19 cellular contexts compared by ENCODE assay signal in genomic region chr13:109212630-109213029, GRCh38.
DNase-seq lines count a peak whose midpoint lies in the region; ATAC-seq lines count a peak whose summit lies in the region.
"Had no signal": no experiment of that assay in that cellular context is flagged by ENCODE, and none has a peak within 500 bp of the region (broad histone marks: within the 10 kb centered on the region; RNA-seq: fewer than 3 reads in every experiment).

No MANE protein-coding gene starts in this region.

- H3K9me3 ChIP-seq in SJSA1 (replicated peaks) (no peaks in the 10 kb centered on the region), neuronal stem cell (replicated peaks in 1 of 2; ENCODE audit: control insufficient read depth in 2 of 2, insufficient read depth in 1 of 2, low read depth in 1 of 2, low read length in 2 of 2) (no peaks in the 10 kb centered on the region)
- H3K9me3 ChIP-seq: HAP-1, tibial nerve had no signal

- H2BK15ac ChIP-seq in neuronal stem cell (ENCODE audit: low read length): no peak overlapping the region

- no peak overlapping the region for H3K23ac ChIP-seq in neuronal stem cell (ENCODE audit: low read depth, low read length, poor library complexity)

- H3K18ac ChIP-seq in neuronal stem cell (ENCODE audit: low read length): no peak overlapping the region

- H2AK5ac ChIP-seq in neuronal stem cell (ENCODE audit: low read depth, low read length): no peak overlapping the region

- no peaks in the 10 kb centered on the region for H3K27me3 ChIP-seq in SJSA1 (replicated peaks)
- no peaks in the 10 kb centered on the region for H3K27me3 ChIP-seq in neuronal stem cell (ENCODE audit: control insufficient read depth in 3 of 3, insufficient read depth in 3 of 3, low read depth in 1 of 3, low read length in 3 of 3)
- H3K27me3 ChIP-seq: tibial nerve had no signal

- H3K4me3 ChIP-seq in SJSA1 (no peak overlapping the region), neuronal stem cell (ENCODE audit: low read length in 2 of 2) (no peak overlapping the region)
- H3K4me3 ChIP-seq: coronary artery, HAP-1, skin epidermis, tibial nerve had no signal

- H2BK120ac ChIP-seq in neuronal stem cell (ENCODE audit: low read depth, low read length): no peak overlapping the region

- DNase-seq in SJSA1 (ENCODE audit: low read depth in 1 of 2, low spot score in 2 of 2): peak in 1 of 2 experiments; percentile 68
- no peak for DNase-seq in neuronal stem cell (ENCODE audit: low spot score)
- DNase-seq in NCI-H82 treated with DMSO at 0.1 percent for 48 hours (lab: John Stamatoyannopoulos, UW; ENCODE audit: unreplicated experiment): no peak
- no peak for DNase-seq in activated CD4-positive, alpha-beta T cell treated with anti-CD3 and anti-CD28 coated beads, Interleukin-2, amount 50 U/mL, for 48 hours
- no peak for DNase-seq in iPS-NIHi7 (ENCODE audit: extremely low spot score)
- no peak for DNase-seq in putamen (ENCODE audit: low spot score)
- DNase-seq: activated CD4-positive, alpha-beta T cell treated with anti-CD3 and anti-CD28 coated beads for 48 hours; activated CD8-positive, alpha-beta memory T cell treated with anti-CD3 and anti-CD28 coated beads, Interleukin-2, amount 50 U/mL, for 4 hours; activated effector memory CD4-positive, alpha-beta T cell treated with Interleukin-2 at 50 U/mL for 16 hours; mesenchymal stem cell; naive thymus-derived CD8-positive, alpha-beta T cell; NCI-H1105; stimulated activated naive CD8-positive, alpha-beta T cell treated with anti-CD3 and anti-CD28 coated beads, Interleukin-15, Interleukin-2, amounts not matched to agents 100 U/mL and 50 U/mL, for 24 hours had no signal

- no peak overlapping the region for H4K91ac ChIP-seq in neuronal stem cell (ENCODE audit: low read depth, low read length, poor library complexity)

- no peaks in the 10 kb centered on the region for H3K79me1 ChIP-seq in neuronal stem cell (ENCODE audit: low read depth, low read length)

- no peak overlapping the region for H2BK5ac ChIP-seq in neuronal stem cell (ENCODE audit: low read length)

- no peak overlapping the region for H4K8ac ChIP-seq in neuronal stem cell (ENCODE audit: low read depth, low read length)

- H3K9ac ChIP-seq in neuronal stem cell (ENCODE audit: low read depth, low read length, poor library complexity): no peak overlapping the region

- no peaks in the 10 kb centered on the region for H3K36me3 ChIP-seq in SJSA1
- no peaks in the 10 kb centered on the region for H3K36me3 ChIP-seq in neuronal stem cell (replicated peaks in 1 of 2; ENCODE audit: control insufficient read depth in 2 of 2, insufficient read depth in 2 of 2, low read length in 2 of 2)
- H3K36me3 ChIP-seq: HAP-1, tibial nerve had no signal

- H3K4me1 ChIP-seq in SJSA1 (replicated peaks) (peaks cover 30% of the 10 kb centered on the region), neuronal stem cell (ENCODE audit: control insufficient read depth in 2 of 2, insufficient read depth in 1 of 2, low read depth in 1 of 2, low read length in 2 of 2) (peaks cover 0 to 10% of the 10 kb centered on the region in 2 donors)
- H3K4me1 ChIP-seq: HAP-1 had no signal

- ATAC-seq in GM18870 (IDR thresholded peaks at IDR 0.05; ENCODE audit: unreplicated experiment) (peak; percentile 87), HG02798 (IDR thresholded peaks at IDR 0.05; ENCODE audit: poor library complexity, unreplicated experiment) (peak; percentile 80)
- ATAC-seq: naive thymus-derived CD8-positive, alpha-beta T cell; stimulated activated naive CD8-positive, alpha-beta T cell treated with anti-CD3 and anti-CD28 coated beads, Interleukin-15, Interleukin-2, amounts not matched to agents 100 U/mL and 50 U/mL, for 24 hours had no signal

- H3K14ac ChIP-seq in neuronal stem cell (ENCODE audit: low read length): no peak overlapping the region

- H2AFZ ChIP-seq in neuronal stem cell (ENCODE audit: low read length): peak overlapping the region; percentile 13

- no peak overlapping the region for H3K4me2 ChIP-seq in neuronal stem cell (ENCODE audit: insufficient read depth, low read length, poor library complexity, severe bottlenecking)

- H3K27ac ChIP-seq in SJSA1 (peak overlapping the region; percentile 0; the same call in 1 of the 2 replicates), neuronal stem cell (replicated peaks; ENCODE audit: low read length) (no peak overlapping the region)
- H3K27ac ChIP-seq: coronary artery, skin epidermis, tibial nerve had no signal

- no peak overlapping the region for H2BK12ac ChIP-seq in neuronal stem cell (ENCODE audit: low read length)

- H3K4ac ChIP-seq in neuronal stem cell (ENCODE audit: low read length): no peak overlapping the region

- no CpG with 5 or more reads among the region's 4 CpGs for WGBS in neuronal stem cell (ENCODE audit: extremely low coverage in 2 of 2, insufficient read length in 2 of 2, insufficient replicate concordance in 1 of 2), 2 donors
